In the genomic region with DNA sequence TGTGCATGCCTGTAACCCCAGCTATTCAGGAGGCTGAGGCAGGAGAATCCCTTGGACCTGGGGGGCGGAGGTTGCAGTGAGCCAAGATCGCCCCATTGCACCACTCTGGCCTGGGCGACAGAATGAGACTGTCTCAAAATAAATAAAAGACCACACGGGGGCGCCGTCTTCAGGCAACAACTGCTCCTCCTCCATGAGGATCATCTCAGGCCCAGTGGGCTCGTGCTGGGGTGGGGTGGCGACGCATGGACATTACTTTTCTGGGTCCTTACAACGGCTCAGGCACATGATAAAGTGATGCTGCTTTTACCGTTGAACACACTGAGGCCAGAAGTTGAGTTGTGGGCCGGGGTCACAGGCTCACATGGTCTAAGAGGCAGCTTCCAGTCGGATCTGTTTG, we compare ENCODE assay signal across 8 cellular contexts. TPM values are rescaled to one million over a fixed set of nuclear protein-coding genes. Genes with fewer than 3 reads are reported as not detected.
DNase-seq lines count a peak whose midpoint lies in the region.

No MANE protein-coding gene starts in this region.

- peak; percentile 17 for DNase-seq in NCI-H345 treated with DMSO at 0.1 percent for 48 hours (lab: John Stamatoyannopoulos, UW; ENCODE audit: unreplicated experiment)
- no peak for DNase-seq in NCI-H345 (lab: John Stamatoyannopoulos, UW)
- peak; percentile 28 for DNase-seq in M059J (ENCODE audit: low read depth)
- DNase-seq in activated CD4-positive, alpha-beta T cell treated with anti-CD3 and anti-CD28 coated beads, Interleukin-2, amount 50 U/mL, for 48 hours: peak; percentile 44 to 64
- peak in 26 of 42 donors; percentile 44 to 76 (median 60) for DNase-seq in head of caudate nucleus
- DNase-seq in stimulated activated CD8-positive, alpha-beta memory T cell treated with anti-CD3 and anti-CD28 coated beads, Interleukin-7, amount 100 ng/mL, for 24 hours (ENCODE audit: low read depth): peak; percentile 23
- DNase-seq in cortex of kidney (lab: John Stamatoyannopoulos, UW): no peak
- DNase-seq in pons (ENCODE audit: low spot score): no peak

- intact Hi-C loops in head of caudate nucleus (cut with DNase I): no loop called here

RNA-seq across cellular contexts. Expression of gene PRMT7, which starts 56.2 kb away (rescaled TPM):
- total RNA-seq in M059J (2014; rRNA removed; shearing (Covaris generic)): 34.4 and 44.2 TPM in 2 replicates

RNA-seq across cellular contexts. Expression of gene SLC7A6OS, which starts 56.3 kb away (rescaled TPM):
- 11.5 and 13.2 TPM in 2 replicates for total RNA-seq in M059J (2014; rRNA removed; shearing (Covaris generic))

Comparison
In these comparisons a context has a peak if more than half of its experiments do, and no peak if none do; other contexts are left out.
1. DNase-seq: peak in NCI-H345 treated with DMSO at 0.1 percent for 48 hours (single experiment), M059J (single experiment), activated CD4-positive, alpha-beta T cell treated with anti-CD3 and anti-CD28 coated beads, Interleukin-2, amount 50 U/mL, for 48 hours (2 of 2), head of caudate nucleus (26 of 42) and stimulated activated CD8-positive, alpha-beta memory T cell treated with anti-CD3 and anti-CD28 coated beads, Interleukin-7, amount 100 ng/mL, for 24 hours (single experiment); none in NCI-H345 (single experiment), cortex of kidney (single experiment) and pons (single experiment).